ENCODE assay signal across 1 cellular context in the genomic region with DNA sequence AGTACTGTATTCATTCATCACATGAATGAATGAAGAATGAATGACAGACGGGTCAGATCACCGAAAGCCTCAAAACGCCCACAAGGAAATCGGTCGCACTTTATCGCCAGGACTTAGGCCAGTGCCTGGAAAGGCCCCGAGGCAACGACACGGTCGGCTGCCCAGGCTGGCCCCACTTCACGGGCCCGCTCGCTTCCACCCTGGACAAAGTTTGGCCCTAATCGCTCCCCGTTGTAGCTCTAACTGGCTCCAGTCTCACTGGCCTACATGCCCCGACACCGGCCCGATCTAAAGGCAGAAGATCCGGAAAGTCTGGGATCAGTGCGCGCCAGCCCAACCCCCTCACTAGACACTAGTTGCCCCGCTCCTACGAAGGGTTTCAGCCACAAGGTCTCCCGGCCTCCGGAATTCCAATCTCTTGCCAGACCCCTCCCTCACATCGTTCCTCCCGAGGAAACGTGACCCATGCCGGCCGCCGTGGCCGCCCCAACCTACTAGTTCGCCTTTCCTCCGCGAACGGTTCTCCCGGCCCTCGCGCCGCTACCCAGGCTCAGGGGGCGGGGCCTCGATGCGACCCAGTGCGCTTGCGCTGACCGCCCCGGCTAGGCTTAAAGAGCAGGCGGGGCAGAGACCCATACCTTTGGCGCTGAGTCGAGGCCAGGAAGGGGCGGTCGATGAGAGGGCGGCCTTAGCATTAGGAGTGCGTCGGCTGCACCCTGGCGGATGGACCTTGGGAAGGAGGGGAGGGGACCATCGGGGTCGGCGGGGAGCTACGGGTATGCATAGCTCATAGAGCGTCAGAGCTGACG.
TF ChIP-seq lines count a peak whose summit lies in the region.

A gene (minus strand): TSS at position 575 of the 809 bp plus-strand sequence. CDS start 3,954 bp downstream, outside the sequence.
A gene (plus strand): TSS at position 637 of the 809 bp plus-strand sequence. CDS start 22,138 bp downstream, outside the sequence.

TF ChIP-seq in HepG2, 621 proteins besides CTCF, POLR2A, EP300 and RAD21 (continued from another document and continues in another):
- TF ChIP-seq, protein P1, sequence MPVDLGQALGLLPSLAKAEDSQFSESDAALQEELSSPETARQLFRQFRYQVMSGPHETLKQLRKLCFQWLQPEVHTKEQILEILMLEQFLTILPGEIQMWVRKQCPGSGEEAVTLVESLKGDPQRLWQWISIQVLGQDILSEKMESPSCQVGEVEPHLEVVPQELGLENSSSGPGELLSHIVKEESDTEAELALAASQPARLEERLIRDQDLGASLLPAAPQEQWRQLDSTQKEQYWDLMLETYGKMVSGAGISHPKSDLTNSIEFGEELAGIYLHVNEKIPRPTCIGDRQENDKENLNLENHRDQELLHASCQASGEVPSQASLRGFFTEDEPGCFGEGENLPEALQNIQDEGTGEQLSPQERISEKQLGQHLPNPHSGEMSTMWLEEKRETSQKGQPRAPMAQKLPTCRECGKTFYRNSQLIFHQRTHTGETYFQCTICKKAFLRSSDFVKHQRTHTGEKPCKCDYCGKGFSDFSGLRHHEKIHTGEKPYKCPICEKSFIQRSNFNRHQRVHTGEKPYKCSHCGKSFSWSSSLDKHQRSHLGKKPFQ (CRISPR knock-in tag; IDR thresholded peaks at IDR 0.05; ENCODE audit: insufficient replicate concordance) = peak; percentile 93
- TF ChIP-seq ZNF792 (CRISPR knock-in tag; IDR thresholded peaks at IDR 0.05) (peak; percentile 97), ZSCAN29 (CRISPR knock-in tag; conservative IDR thresholded peaks at IDR 0.05) (peak; percentile 98), HES4 (CRISPR knock-in tag; IDR thresholded peaks at IDR 0.05; ENCODE audit: borderline replicate concordance) (peak; percentile 60), GABPA (IDR thresholded peaks at IDR 0.05; ENCODE audit: low read depth, low read length) (no peak), GABPA (CRISPR knock-in tag; IDR thresholded peaks at IDR 0.05; ENCODE audit: low read depth) (peak; percentile 70), TOPORS (CRISPR knock-in tag; IDR thresholded peaks at IDR 0.05) (peak; percentile 92), TBX2 (CRISPR knock-in tag; IDR thresholded peaks at IDR 0.05; ENCODE audit: borderline replicate concordance) (peak; percentile 97), ZNF839 (CRISPR knock-in tag; IDR thresholded peaks at IDR 0.05; ENCODE audit: borderline replicate concordance) (peak; percentile 91), GFI1 (CRISPR knock-in tag; IDR thresholded peaks at IDR 0.05; ENCODE audit: borderline replicate concordance) (peak; percentile 89), TSC22D2 (CRISPR knock-in tag; IDR thresholded peaks at IDR 0.05; ENCODE audit: borderline replicate concordance) (peak; percentile 96), ZNF34 (CRISPR knock-in tag; IDR thresholded peaks at IDR 0.05; ENCODE audit: borderline replicate concordance) (peak; percentile 98), BORCS8-MEF2B (CRISPR knock-in tag; IDR thresholded peaks at IDR 0.05) (peak; percentile 98), ZFP41 (CRISPR knock-in tag; IDR thresholded peaks at IDR 0.05; ENCODE audit: borderline replicate concordance) (no peak), GTF2F1 (IDR thresholded peaks at IDR 0.05; ENCODE audit: low read length) (peak; percentile 87; the same call in 1 of the 2 replicates), REL (CRISPR knock-in tag; conservative IDR thresholded peaks at IDR 0.05) (peak; percentile 94; the same call in 1 of the 2 replicates), NFKBIZ (CRISPR knock-in tag; IDR thresholded peaks at IDR 0.05) (peak; percentile 82), ZNF891 (CRISPR knock-in tag; IDR thresholded peaks at IDR 0.05) (peak; percentile 99), ZNF160 (CRISPR knock-in tag; IDR thresholded peaks at IDR 0.05) (peak; percentile 88), SNAI1 (CRISPR knock-in tag; IDR thresholded peaks at IDR 0.05; ENCODE audit: borderline replicate concordance) (peak; percentile 98), ZNF501 (CRISPR knock-in tag; IDR thresholded peaks at IDR 0.05) (peak; percentile 99), AKAP8 (CRISPR knock-in tag; IDR thresholded peaks at IDR 0.05) (peak; percentile 64), MBNL3 (CRISPR knock-in tag; conservative IDR thresholded peaks at IDR 0.05) (no peak), RELA (CRISPR knock-in tag; IDR thresholded peaks at IDR 0.05) (0 out of 2 replicates have a peak, but pooled peaks have one; percentile 90), SETDB1 (CRISPR knock-in tag; IDR thresholded peaks at IDR 0.05; ENCODE audit: borderline replicate concordance) (no peak), SSRP1 (CRISPR knock-in tag; IDR thresholded peaks at IDR 0.05) (peak; percentile 94), LCORL (IDR thresholded peaks at IDR 0.05) (no peak), LCORL (CRISPR knock-in tag; IDR thresholded peaks at IDR 0.05) (peak; percentile 99), ZNF543 (CRISPR knock-in tag; IDR thresholded peaks at IDR 0.05) (peak; percentile 98), ZFYVE20 (CRISPR knock-in tag; IDR thresholded peaks at IDR 0.05; ENCODE audit: borderline replicate concordance, low read depth) (no peak), GABPB1 (CRISPR knock-in tag; IDR thresholded peaks at IDR 0.05) (peak; percentile 89), FOXA1 (IDR thresholded peaks at IDR 0.05) (no peak), FOXA1 (CRISPR knock-in tag; IDR thresholded peaks at IDR 0.05) (peak; percentile 37; the same call in 1 of the 2 replicates), FOXA3 (CRISPR knock-in tag; IDR thresholded peaks at IDR 0.05) (no peak; the same call in 1 of the 2 replicates), ZNF432 (CRISPR knock-in tag; IDR thresholded peaks at IDR 0.05; ENCODE audit: borderline replicate concordance) (peak; percentile 68), ZNF441 (CRISPR knock-in tag; IDR thresholded peaks at IDR 0.05; ENCODE audit: borderline replicate concordance) (peak; percentile 91), PITX1 (CRISPR knock-in tag; IDR thresholded peaks at IDR 0.05) (peak; percentile 89)
- TF ChIP-seq, protein P2, sequence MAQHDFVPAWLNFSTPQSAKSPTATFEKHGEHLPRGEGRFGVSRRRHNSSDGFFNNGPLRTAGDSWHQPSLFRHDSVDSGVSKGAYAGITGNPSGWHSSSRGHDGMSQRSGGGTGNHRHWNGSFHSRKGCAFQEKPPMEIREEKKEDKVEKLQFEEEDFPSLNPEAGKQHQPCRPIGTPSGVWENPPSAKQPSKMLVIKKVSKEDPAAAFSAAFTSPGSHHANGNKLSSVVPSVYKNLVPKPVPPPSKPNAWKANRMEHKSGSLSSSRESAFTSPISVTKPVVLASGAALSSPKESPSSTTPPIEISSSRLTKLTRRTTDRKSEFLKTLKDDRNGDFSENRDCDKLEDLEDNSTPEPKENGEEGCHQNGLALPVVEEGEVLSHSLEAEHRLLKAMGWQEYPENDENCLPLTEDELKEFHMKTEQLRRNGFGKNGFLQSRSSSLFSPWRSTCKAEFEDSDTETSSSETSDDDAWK (CRISPR knock-in tag; IDR thresholded peaks at IDR 0.05) = no peak
- TF ChIP-seq, protein P3, sequence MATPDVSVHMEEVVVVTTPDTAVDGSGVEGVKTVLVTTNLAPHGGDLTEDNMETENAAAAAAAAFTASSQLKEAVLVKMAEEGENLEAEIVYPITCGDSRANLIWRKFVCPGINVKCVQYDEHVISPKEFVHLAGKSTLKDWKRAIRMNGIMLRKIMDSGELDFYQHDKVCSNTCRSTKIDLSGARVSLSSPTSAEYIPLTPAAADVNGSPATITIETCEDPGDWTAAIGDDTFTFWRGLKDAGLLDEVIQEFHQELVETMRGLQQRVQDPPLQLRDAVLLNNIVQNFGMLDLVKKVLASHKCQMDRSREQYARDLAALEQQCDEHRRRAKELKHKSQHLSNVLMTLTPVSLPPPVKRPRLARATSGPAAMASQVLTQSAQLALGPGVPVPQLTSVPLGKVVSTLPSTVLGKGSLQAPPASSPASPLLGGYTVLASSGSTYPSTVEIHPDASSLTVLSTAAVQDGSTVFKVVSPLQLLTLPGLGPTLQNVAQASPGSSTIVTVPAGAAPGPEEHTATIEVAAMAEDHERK (CRISPR knock-in tag; IDR thresholded peaks at IDR 0.05; ENCODE audit: low read depth) = no peak; the same call in 1 of the 2 replicates
- TF ChIP-seq, protein P4, sequence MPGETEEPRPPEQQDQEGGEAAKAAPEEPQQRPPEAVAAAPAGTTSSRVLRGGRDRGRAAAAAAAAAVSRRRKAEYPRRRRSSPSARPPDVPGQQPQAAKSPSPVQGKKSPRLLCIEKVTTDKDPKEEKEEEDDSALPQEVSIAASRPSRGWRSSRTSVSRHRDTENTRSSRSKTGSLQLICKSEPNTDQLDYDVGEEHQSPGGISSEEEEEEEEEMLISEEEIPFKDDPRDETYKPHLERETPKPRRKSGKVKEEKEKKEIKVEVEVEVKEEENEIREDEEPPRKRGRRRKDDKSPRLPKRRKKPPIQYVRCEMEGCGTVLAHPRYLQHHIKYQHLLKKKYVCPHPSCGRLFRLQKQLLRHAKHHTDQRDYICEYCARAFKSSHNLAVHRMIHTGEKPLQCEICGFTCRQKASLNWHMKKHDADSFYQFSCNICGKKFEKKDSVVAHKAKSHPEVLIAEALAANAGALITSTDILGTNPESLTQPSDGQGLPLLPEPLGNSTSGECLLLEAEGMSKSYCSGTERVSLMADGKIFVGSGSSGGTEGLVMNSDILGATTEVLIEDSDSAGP (CRISPR knock-in tag; IDR thresholded peaks at IDR 0.05; ENCODE audit: borderline replicate concordance) = peak; percentile 98
- TF ChIP-seq, protein P5, sequence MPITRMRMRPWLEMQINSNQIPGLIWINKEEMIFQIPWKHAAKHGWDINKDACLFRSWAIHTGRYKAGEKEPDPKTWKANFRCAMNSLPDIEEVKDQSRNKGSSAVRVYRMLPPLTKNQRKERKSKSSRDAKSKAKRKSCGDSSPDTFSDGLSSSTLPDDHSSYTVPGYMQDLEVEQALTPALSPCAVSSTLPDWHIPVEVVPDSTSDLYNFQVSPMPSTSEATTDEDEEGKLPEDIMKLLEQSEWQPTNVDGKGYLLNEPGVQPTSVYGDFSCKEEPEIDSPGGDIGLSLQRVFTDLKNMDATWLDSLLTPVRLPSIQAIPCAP (CRISPR knock-in tag; IDR thresholded peaks at IDR 0.05; ENCODE audit: low read depth) = peak; percentile 96; the same call in 1 of the 2 replicates
- TF ChIP-seq, protein P6, sequence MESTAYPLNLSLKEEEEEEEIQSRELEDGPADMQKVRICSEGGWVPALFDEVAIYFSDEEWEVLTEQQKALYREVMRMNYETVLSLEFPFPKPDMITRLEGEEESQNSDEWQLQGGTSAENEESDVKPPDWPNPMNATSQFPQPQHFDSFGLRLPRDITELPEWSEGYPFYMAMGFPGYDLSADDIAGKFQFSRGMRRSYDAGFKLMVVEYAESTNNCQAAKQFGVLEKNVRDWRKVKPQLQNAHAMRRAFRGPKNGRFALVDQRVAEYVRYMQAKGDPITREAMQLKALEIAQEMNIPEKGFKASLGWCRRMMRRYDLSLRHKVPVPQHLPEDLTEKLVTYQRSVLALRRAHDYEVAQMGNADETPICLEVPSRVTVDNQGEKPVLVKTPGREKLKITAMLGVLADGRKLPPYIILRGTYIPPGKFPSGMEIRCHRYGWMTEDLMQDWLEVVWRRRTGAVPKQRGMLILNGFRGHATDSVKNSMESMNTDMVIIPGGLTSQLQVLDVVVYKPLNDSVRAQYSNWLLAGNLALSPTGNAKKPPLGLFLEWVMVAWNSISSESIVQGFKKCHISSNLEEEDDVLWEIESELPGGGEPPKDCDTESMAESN (CRISPR knock-in tag; conservative IDR thresholded peaks at IDR 0.05) = peak; percentile 87
- TF ChIP-seq, protein P7, sequence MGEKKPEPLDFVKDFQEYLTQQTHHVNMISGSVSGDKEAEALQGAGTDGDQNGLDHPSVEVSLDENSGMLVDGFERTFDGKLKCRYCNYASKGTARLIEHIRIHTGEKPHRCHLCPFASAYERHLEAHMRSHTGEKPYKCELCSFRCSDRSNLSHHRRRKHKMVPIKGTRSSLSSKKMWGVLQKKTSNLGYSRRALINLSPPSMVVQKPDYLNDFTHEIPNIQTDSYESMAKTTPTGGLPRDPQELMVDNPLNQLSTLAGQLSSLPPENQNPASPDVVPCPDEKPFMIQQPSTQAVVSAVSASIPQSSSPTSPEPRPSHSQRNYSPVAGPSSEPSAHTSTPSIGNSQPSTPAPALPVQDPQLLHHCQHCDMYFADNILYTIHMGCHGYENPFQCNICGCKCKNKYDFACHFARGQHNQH (CRISPR knock-in tag; IDR thresholded peaks at IDR 0.05) = peak; percentile 99
- TF ChIP-seq, protein P8, sequence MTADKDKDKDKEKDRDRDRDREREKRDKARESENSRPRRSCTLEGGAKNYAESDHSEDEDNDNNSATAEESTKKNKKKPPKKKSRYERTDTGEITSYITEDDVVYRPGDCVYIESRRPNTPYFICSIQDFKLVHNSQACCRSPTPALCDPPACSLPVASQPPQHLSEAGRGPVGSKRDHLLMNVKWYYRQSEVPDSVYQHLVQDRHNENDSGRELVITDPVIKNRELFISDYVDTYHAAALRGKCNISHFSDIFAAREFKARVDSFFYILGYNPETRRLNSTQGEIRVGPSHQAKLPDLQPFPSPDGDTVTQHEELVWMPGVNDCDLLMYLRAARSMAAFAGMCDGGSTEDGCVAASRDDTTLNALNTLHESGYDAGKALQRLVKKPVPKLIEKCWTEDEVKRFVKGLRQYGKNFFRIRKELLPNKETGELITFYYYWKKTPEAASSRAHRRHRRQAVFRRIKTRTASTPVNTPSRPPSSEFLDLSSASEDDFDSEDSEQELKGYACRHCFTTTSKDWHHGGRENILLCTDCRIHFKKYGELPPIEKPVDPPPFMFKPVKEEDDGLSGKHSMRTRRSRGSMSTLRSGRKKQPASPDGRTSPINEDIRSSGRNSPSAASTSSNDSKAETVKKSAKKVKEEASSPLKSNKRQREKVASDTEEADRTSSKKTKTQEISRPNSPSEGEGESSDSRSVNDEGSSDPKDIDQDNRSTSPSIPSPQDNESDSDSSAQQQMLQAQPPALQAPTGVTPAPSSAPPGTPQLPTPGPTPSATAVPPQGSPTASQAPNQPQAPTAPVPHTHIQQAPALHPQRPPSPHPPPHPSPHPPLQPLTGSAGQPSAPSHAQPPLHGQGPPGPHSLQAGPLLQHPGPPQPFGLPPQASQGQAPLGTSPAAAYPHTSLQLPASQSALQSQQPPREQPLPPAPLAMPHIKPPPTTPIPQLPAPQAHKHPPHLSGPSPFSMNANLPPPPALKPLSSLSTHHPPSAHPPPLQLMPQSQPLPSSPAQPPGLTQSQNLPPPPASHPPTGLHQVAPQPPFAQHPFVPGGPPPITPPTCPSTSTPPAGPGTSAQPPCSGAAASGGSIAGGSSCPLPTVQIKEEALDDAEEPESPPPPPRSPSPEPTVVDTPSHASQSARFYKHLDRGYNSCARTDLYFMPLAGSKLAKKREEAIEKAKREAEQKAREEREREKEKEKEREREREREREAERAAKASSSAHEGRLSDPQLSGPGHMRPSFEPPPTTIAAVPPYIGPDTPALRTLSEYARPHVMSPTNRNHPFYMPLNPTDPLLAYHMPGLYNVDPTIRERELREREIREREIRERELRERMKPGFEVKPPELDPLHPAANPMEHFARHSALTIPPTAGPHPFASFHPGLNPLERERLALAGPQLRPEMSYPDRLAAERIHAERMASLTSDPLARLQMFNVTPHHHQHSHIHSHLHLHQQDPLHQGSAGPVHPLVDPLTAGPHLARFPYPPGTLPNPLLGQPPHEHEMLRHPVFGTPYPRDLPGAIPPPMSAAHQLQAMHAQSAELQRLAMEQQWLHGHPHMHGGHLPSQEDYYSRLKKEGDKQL (CRISPR knock-in tag; IDR thresholded peaks at IDR 0.05; ENCODE audit: low read depth) = 0 out of 2 replicates have a peak, but pooled peaks have one; percentile 9
- TF ChIP-seq, protein P9, sequence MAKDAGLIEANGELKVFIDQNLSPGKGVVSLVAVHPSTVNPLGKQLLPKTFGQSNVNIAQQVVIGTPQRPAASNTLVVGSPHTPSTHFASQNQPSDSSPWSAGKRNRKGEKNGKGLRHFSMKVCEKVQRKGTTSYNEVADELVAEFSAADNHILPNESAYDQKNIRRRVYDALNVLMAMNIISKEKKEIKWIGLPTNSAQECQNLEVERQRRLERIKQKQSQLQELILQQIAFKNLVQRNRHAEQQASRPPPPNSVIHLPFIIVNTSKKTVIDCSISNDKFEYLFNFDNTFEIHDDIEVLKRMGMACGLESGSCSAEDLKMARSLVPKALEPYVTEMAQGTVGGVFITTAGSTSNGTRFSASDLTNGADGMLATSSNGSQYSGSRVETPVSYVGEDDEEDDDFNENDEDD (CRISPR knock-in tag; IDR thresholded peaks at IDR 0.05; ENCODE audit: borderline replicate concordance) = peak; percentile 89; the same call in 1 of the 2 replicates
